Comparison of ENCODE assay signal across 11 cellular contexts in the genomic region with DNA sequence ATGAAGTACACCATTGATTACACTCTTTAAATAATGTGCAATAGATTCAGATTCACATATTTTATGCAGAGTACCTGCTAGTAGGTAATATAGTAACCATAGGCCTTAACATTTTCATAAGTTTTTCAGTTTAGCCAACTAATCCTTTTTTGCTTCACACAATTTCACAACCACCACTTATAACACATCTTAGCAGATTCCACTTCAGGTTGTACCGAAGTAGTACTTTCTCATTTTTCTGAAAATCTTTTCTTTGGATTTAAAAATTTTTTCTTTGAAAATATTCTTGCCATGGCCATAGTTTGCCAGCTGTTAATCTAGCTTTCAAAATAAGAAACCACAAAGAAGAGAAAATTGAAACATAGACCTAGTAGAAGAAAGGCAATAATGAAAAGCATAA.
"Had no signal": no experiment of that assay in that cellular context is flagged by ENCODE, and none has a peak within 500 bp of the region (broad histone marks: within the 10 kb centered on the region; RNA-seq: fewer than 3 reads in every experiment).

No MANE protein-coding gene starts in this region.

- H3K4me1 ChIP-seq: HAP-1 had no signal

- H3K4me2 ChIP-seq: GM23338 had no signal

- H3K9ac ChIP-seq: GM23248 had no signal

- H3K27ac ChIP-seq: GM23248 had no signal

- FAIRE-seq: H1, H54 had no signal

- H2AFZ ChIP-seq: GM23248, GM23338 had no signal

- H3K36me3 ChIP-seq: HAP-1 had no signal

- DNase-seq: GM23248, GOT3, H7, H9, HCEC 1CT, HFFc6 had no signal

- ATAC-seq: GM23338, HCT116 had no signal

- H3K4me3 ChIP-seq: GM23248, GM23338, HAP-1 had no signal

- H3K9me3 ChIP-seq: HAP-1 had no signal
